Comparison of ENCODE assay signal across 8 cellular contexts in the genomic region with DNA sequence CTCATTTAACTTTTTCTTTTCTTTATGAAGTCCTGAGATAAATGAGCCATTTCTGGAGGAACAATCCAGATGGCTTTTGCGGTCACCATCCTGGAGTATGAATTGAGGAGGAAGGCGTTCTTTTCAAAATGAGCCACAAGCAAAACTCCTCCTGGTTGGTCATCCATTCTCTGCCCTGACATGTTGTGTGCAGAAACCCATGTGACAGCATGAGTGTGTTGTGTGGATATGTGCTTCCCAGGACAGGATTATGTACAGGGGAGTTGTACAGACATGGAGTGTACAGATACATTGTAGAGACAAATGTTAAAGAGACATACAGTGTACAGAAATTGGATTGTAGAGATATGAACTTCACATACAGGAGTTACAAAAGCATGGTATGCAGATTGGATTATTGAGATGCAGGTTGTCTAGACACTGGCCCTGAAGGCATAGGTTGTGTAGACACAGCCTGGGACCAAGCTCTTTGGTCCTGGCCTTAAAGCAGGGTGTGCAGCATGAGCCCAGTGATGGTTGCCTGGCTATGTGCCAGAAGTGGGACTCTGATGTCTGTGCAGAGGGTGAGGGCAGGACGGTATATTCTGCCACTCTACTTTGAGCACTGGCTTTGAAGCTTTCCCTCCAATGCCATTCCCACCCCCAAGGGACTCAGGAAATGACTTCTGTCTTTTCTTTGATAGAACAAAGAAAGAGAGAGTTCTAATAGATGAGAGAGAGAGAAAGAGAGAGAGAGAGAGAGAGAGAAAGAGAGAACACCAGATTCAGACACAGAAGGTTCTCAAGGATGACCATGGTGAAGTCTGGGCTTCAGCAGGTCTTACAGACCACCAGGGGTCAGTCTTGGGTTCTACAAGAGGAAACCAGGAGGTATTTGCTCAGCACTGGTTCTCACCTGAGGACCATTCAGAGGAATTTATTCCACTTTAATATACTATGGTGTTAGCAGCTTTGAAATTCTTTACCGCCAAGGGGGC.
A peak's percentile ranks its signal among the peaks of the same experiment; 100 is the strongest.
DNase-seq lines count a peak whose midpoint lies in the region; ATAC-seq, FAIRE-seq and TF ChIP-seq lines count a peak whose summit lies in the region.

No MANE protein-coding gene starts in this region.

- no peak for TF ChIP-seq EP300 in GM12878 (IDR thresholded peaks at IDR 0.05; ENCODE audit: borderline replicate concordance in 1 of 2, control insufficient read depth in 1 of 2, low read depth in 2 of 2, low read length in 2 of 2)

- no peaks in the 10 kb centered on the region for H3F3A ChIP-seq in smooth muscle cell (ENCODE audit: low read depth)

- TF ChIP-seq RAD21 in GM12878 (IDR thresholded peaks at IDR 0.05; ENCODE audit: insufficient read depth, low read depth, low read length): peak; percentile 78

- ATAC-seq in HG03175 (IDR thresholded peaks at IDR 0.05; ENCODE audit: unreplicated experiment): peak; percentile 73
- peak; percentile 92 for ATAC-seq in GM12878
- no peak for ATAC-seq in HG02870 (IDR thresholded peaks at IDR 0.05; ENCODE audit: unreplicated experiment)

- intact Hi-C loops in GM12878 (cut with micrococcal nuclease; ENCODE audit: unreplicated experiment): loop anchor here (2.0 to 5.0 kb wide), 5 partner anchors 121 to 750 kb away; no protein-coding TSS in a partner anchor

- in situ Hi-C loops in GM12878 (cut with MboI): no loop called here

- no peak for FAIRE-seq in GM12878 (lab: Jason Lieb, UNC)

- peak; percentile 26 for DNase-seq in activated CD8-positive, alpha-beta memory T cell treated with anti-CD3 and anti-CD28 coated beads, Interleukin-2, amount 50 U/mL, for 1 hour (ENCODE audit: extremely low read depth)
- DNase-seq in activated CD8-positive, alpha-beta memory T cell treated with anti-CD3 and anti-CD28 coated beads, Interleukin-2, amount 50 U/mL, for 4 hours: no peak
- DNase-seq in NCI-H748 treated with DMSO at 0.1 percent for 48 hours (lab: John Stamatoyannopoulos, UW): peak; percentile 61
- no peak for DNase-seq in GM12878 (ENCODE audit: low read depth, low spot score)
- peak; percentile 58 for DNase-seq in iPS DF 6.9 (ENCODE audit: low read depth, low spot score)
- no peak for DNase-seq in smooth muscle cell (lab: John Stamatoyannopoulos, UW; ENCODE audit: unreplicated experiment)

- POLR2A ChIA-PET in GM12878 (lab: Charles Lee): interaction anchor here (0.6 kb wide), 1 partner anchor 1013 kb away, joined by 4 read pairs; no protein-coding TSS in a partner anchor

- H3K9ac ChIP-seq in GM12878 (ENCODE audit: control insufficient read depth, insufficient read depth, low read length) (no peak overlapping the region), smooth muscle cell (ENCODE audit: low read depth) (no peak overlapping the region)

- CTCF ChIA-PET in GM12878 (lab: Yijun Ruan, JAX): interaction anchor here (0.6 to 8.9 kb wide), 24 partner anchors 9 to 1295 kb away, joined by 3 to 70 read pairs (median 4); no protein-coding TSS in a partner anchor

- H3K4me1 ChIP-seq in GM12878 (ENCODE audit: control insufficient read depth, insufficient read depth, low read length) (no peaks in the 10 kb centered on the region), iPS DF 6.9 (ENCODE audit: control insufficient read depth, insufficient read depth, low read length) (no peaks in the 10 kb centered on the region), smooth muscle cell (ENCODE audit: low read depth) (peaks cover 15% of the 10 kb centered on the region)

- no peaks in the 10 kb centered on the region for H4K20me1 ChIP-seq in GM12878 (ENCODE audit: control insufficient read depth, insufficient read depth)
- H4K20me1 ChIP-seq in smooth muscle cell (ENCODE audit: low read depth): no peaks in the 10 kb centered on the region

- no TSS peak for BruUV-seq in GM12878 (replicated peaks; lab: Mats Ljungman, UMichigan)

- H3K36me3 ChIP-seq in GM12878 (ENCODE audit: control insufficient read depth in 2 of 2, insufficient read depth in 2 of 2, low read length in 1 of 2) (no peaks in the 10 kb centered on the region), iPS DF 6.9 (ENCODE audit: control insufficient read depth, insufficient read depth, low read length) (no peaks in the 10 kb centered on the region), smooth muscle cell (ENCODE audit: low read depth) (no peaks in the 10 kb centered on the region)

- 54% methylated on average over 4 of the region's 4 CpGs for WGBS in GM12878 (ENCODE audit: insufficient coverage, insufficient replicate concordance, low lambda C conversion rate, missing lambda C conversion rate)
- whole genome bisulfite sequencing in iPS DF 6.9 (ENCODE audit: insufficient coverage, insufficient read length): no CpG with 5 or more reads among the region's 4 CpGs
- WGBS in smooth muscle cell (ENCODE audit: low lambda C conversion rate): 75% methylated on average over 4 of the region's 4 CpGs

- no peak overlapping the region for H3K4me2 ChIP-seq in GM12878 (ENCODE audit: control insufficient read depth, insufficient read depth)
- H3K4me2 ChIP-seq in smooth muscle cell: no peak overlapping the region

- H3K79me2 ChIP-seq in GM12878 (ENCODE audit: control insufficient read depth, insufficient read depth, low read length) (no peaks in the 10 kb centered on the region), smooth muscle cell (ENCODE audit: low read depth) (no peaks in the 10 kb centered on the region)

- SMC1A ChIA-PET in GM12878 (lab: Charles Lee; ENCODE audit: uncharacterized antibody, unreplicated experiment): interaction anchor here (0.6 to 2.1 kb wide), 21 partner anchors 9 to 1201 kb away, joined by 3 to 8 read pairs (median 3); partner anchors contain the start of gene GALNT18

- no peaks in the 10 kb centered on the region for H3K27me3 ChIP-seq in GM12878 (replicated peaks in 1 of 2; ENCODE audit: control insufficient read depth in 2 of 2, insufficient read depth in 2 of 2, low read length in 1 of 2)
- H3K27me3 ChIP-seq in iPS DF 6.9 (ENCODE audit: control insufficient read depth, insufficient read depth, low read length): no peaks in the 10 kb centered on the region
- no peaks in the 10 kb centered on the region for H3K27me3 ChIP-seq in smooth muscle cell (ENCODE audit: low read depth)

- no peak for TF ChIP-seq POLR2A in GM12878 (IDR thresholded peaks at IDR 0.05; ENCODE audit: low read depth, low read length)

- H3K27ac ChIP-seq in GM12878 (ENCODE audit: control insufficient read depth, insufficient read depth) (no peak overlapping the region), iPS DF 6.9 (ENCODE audit: low read length) (no peak overlapping the region), smooth muscle cell (ENCODE audit: low read depth) (no peak overlapping the region)

- no peak overlapping the region for H2AFZ ChIP-seq in GM12878 (ENCODE audit: control insufficient read depth, low read depth, low read length)
- H2AFZ ChIP-seq in smooth muscle cell (ENCODE audit: low read depth): no peak overlapping the region

- H3K9me3 ChIP-seq in GM12878 (replicated peaks; ENCODE audit: control insufficient read depth, insufficient read depth, low read length) (no peaks in the 10 kb centered on the region), iPS DF 6.9 (ENCODE audit: control insufficient read depth, insufficient read depth, low read length) (no peaks in the 10 kb centered on the region), smooth muscle cell (replicated peaks; ENCODE audit: low read depth) (no peaks in the 10 kb centered on the region)

- TF ChIP-seq CTCF in GM12878 (IDR thresholded peaks at IDR 0.05 in 2 of 3, conservative IDR thresholded peaks at IDR 0.05 in 1 of 3; ENCODE audit: control insufficient read depth in 2 of 3, extremely low read depth in 1 of 3, insufficient read depth in 1 of 3, low read depth in 3 of 3, low read length in 3 of 3) (peak; percentile 69 to 81 (median 73)), smooth muscle cell (IDR thresholded peaks at IDR 0.05; ENCODE audit: borderline replicate concordance, insufficient read depth, poor library complexity, severe bottlenecking) (peak; percentile 77)

- H3K4me3 ChIP-seq in GM12878 (no peak overlapping the region), iPS DF 6.9 (ENCODE audit: low read length) (no peak overlapping the region), smooth muscle cell (no peak overlapping the region)

- RAD21 ChIA-PET in GM12878 (lab: Charles Lee; ENCODE audit: unreplicated experiment): interaction anchor here (1.1 to 3.1 kb wide), 9 partner anchors 8 to 751 kb away, joined by 3 to 18 read pairs (median 4); partner anchors contain the start of gene GALNT18

TF ChIP-seq in GM12878, 131 proteins besides CTCF, POLR2A, EP300 and RAD21:
- TF ChIP-seq TCF3 (IDR thresholded peaks at IDR 0.05; ENCODE audit: borderline replicate concordance, insufficient read depth, low read depth, low read length) (no peak), SMC3 (IDR thresholded peaks at IDR 0.05; ENCODE audit: borderline replicate concordance, low read length) (peak; percentile 88), YY1 (IDR thresholded peaks at IDR 0.05; ENCODE audit: low read depth, low read length) (0 out of 2 replicates have a peak, but pooled peaks have one; percentile 21), IRF4 (IDR thresholded peaks at IDR 0.05; ENCODE audit: low read depth, low read length) (0 out of 2 replicates have a peak, but pooled peaks have one; percentile 13)

Comparison
In these comparisons a context has a peak if more than half of its experiments do, and no peak if none do; other contexts are left out.
1. DNase-seq: peak in activated CD8-positive, alpha-beta memory T cell treated with anti-CD3 and anti-CD28 coated beads, Interleukin-2, amount 50 U/mL, for 1 hour (single experiment), NCI-H748 treated with DMSO at 0.1 percent for 48 hours (single experiment) and iPS DF 6.9 (single experiment); none in activated CD8-positive, alpha-beta memory T cell treated with anti-CD3 and anti-CD28 coated beads, Interleukin-2, amount 50 U/mL, for 4 hours (single experiment), GM12878 (single experiment) and smooth muscle cell (single experiment).